Comparison of ENCODE assay signal across 9 cellular contexts in the genomic region with DNA sequence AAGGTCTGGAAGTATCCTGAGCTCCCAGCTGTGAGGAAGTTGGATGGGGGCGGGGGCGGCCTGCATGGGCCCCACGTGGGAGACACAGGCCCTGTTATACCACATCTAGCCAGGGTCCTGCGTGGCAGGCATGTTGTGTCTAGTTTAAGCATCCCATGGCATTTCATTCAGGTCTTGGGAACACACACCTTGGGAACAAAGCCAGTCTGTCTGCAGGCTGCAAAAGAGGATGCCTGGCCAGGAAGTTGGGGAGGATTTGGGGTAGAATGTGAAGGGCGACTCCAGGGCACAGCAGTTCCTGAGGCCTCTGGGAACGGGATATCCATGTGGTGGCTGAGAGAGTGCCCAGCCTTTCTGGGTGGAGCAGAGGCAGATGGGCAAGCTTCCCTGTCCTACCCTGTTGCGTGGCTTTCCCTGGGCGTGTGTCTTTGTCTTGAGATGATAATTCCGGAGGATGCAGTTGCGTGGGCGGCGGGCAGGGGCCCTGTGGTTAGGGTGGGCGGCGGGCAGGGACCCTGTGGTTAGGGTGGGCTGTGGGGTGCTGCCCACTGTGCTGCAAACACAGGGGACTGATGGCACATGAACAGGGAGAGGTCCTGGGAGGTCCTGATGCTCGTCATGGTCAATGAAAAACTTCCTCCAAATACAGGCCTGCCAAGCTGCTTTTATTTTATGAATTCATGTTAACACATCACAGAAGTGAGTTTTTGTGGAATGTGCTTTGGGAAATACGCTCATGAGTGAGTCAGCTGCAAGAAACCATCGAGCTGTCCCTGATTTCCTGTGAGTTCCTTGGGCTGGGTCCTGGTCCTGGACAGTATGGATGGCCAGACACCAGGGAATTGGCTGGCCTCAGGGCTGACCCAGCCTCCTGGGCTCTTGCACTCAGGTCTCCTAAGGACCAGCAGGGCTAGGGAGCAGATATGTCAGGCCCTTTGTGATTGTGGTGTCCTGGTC.
DNase-seq lines count a peak whose midpoint lies in the region; ATAC-seq and FAIRE-seq lines count a peak whose summit lies in the region.
"Had no signal": no experiment of that assay in that cellular context is flagged by ENCODE, and none has a peak within 500 bp of the region (broad histone marks: within the 10 kb centered on the region; RNA-seq: fewer than 3 reads in every experiment).

No MANE protein-coding gene starts in this region.

- ATAC-seq in HG03025 (IDR thresholded peaks at IDR 0.05; ENCODE audit: low FRiP score, unreplicated experiment): no peak

- no peaks in the 10 kb centered on the region for H3K4me1 Mint-ChIP-seq in activated naive CD8-positive, alpha-beta T cell treated with anti-CD3 and anti-CD28 coated beads for 36 hours

- H3K36me3 Mint-ChIP-seq in activated naive CD8-positive, alpha-beta T cell treated with anti-CD3 and anti-CD28 coated beads for 36 hours: no peaks in the 10 kb centered on the region

- peak; percentile 38 for FAIRE-seq in HTR-8/SVneo (lab: Jason Lieb, UNC)

- DNase-seq in AG08395 (ENCODE audit: low spot score) (peak; percentile 91), HTR-8/SVneo (ENCODE audit: insufficient read length, low spot score) (peak; percentile 41), ecto neural progenitor cell (ENCODE audit: low spot score) (peak; percentile 38), lung microvascular endothelial cell (ENCODE audit: low read depth in 2 of 2) (peak; percentile 31 to 71), retina (no peak), D341Med (ENCODE audit: low spot score) (no peak)
- no peak for DNase-seq in activated naive CD8-positive, alpha-beta T cell treated with anti-CD3 and anti-CD28 coated beads for 36 hours
- DNase-seq: activated CD4-positive, alpha-beta T cell treated with anti-CD3 and anti-CD28 coated beads, Interleukin-2, amount 50 U/mL, for 1 hour had no signal

- H3K27ac Mint-ChIP-seq in activated naive CD8-positive, alpha-beta T cell treated with anti-CD3 and anti-CD28 coated beads for 36 hours: no peak overlapping the region

- peaks cover 5% of the 10 kb centered on the region for H3K27me3 Mint-ChIP-seq in activated naive CD8-positive, alpha-beta T cell treated with anti-CD3 and anti-CD28 coated beads for 36 hours

- H3K4me3 Mint-ChIP-seq in activated naive CD8-positive, alpha-beta T cell treated with anti-CD3 and anti-CD28 coated beads for 36 hours: no peak overlapping the region

- no peaks in the 10 kb centered on the region for H3K9me3 Mint-ChIP-seq in activated naive CD8-positive, alpha-beta T cell treated with anti-CD3 and anti-CD28 coated beads for 36 hours

Comparison
In these comparisons a context has a peak if more than half of its experiments do, and no peak if none do; other contexts are left out.
1. DNase-seq: peak in AG08395 (single experiment), HTR-8/SVneo (single experiment), ecto neural progenitor cell (single experiment) and lung microvascular endothelial cell (2 of 2); none in retina (single experiment), activated naive CD8-positive, alpha-beta T cell treated with anti-CD3 and anti-CD28 coated beads for 36 hours (single experiment) and D341Med (single experiment).